Comparison of ENCODE assay signal across 8 cellular contexts in the genomic region with DNA sequence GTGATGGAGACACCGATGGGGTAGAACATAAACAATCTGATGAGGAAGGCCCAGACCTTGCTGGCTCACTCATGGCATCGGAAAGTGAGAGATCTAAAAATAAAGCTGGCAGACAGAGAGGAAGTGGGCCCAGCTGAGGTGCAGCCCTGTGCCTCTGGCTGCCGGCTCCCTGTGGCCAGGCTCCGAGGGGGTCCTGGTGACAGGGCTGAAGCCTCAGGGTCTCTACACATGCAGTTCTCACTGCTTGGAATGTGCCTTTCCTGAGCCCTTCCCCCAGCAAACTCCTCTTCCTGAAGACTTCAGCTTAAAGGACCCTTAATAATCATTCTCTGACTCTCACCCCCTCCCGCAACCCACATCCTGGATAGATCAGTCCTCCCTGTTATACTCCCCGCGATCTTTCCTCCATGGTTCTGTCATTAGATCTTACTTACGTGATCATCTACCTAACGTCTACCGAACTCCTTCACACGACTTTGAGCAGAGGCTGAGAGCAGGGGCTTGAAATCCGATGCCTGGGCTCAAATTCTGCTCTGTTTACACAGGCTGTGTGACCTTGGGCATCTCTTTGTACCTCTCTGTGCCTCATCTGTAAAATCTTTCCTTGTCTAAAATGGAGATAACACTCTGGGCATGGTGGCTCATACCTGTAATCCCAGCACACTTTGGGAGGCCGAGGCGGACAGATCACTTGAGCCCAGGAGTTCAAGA. TPM values are rescaled to one million over a fixed set of nuclear protein-coding genes. Genes with fewer than 3 reads are reported as not detected.
DNase-seq lines count a peak whose midpoint lies in the region; ATAC-seq, FAIRE-seq and TF ChIP-seq lines count a peak whose summit lies in the region.

No MANE protein-coding gene starts in this region.

- H3K27ac ChIP-seq in GM23248 (no peak overlapping the region), RWPE1 (no peak overlapping the region)

- peak overlapping the region; percentile 60 to 79 (median 62) for H3K4me3 Mint-ChIP-seq in T-cell

- no peaks in the 10 kb centered on the region for H3K36me3 Mint-ChIP-seq in T-cell
- H3K36me3 Mint-ChIP-seq in activated naive CD4-positive, alpha-beta T cell treated with anti-CD3 and anti-CD28 coated beads, Interleukin-2, amount 50 U/mL, for 72 hours: peaks cover 0 to 10% of the 10 kb centered on the region in 2 donors

- H3K9ac ChIP-seq in GM23248: no peak overlapping the region

- peak; percentile 40 for DNase-seq in GM12891 (ENCODE audit: insufficient read length, low spot score)
- peak; percentile 41 to 80 (median 62) for DNase-seq in T-cell
- DNase-seq in activated naive CD4-positive, alpha-beta T cell treated with anti-CD3 and anti-CD28 coated beads, Interleukin-2, amount 50 U/mL, for 72 hours (ENCODE audit: low spot score in 2 of 2): peak; percentile 58 to 69
- peak; percentile 56 to 63 for DNase-seq in stimulated activated CD4-positive, alpha-beta T cell treated with anti-CD3 and anti-CD28 coated beads, Interleukin-2, amount 100 ng/mL, for 24 hours
- no peak for DNase-seq in GM23248
- DNase-seq in putamen (ENCODE audit: low spot score): no peak
- no peak for DNase-seq in RWPE1 (ENCODE audit: low spot score)

- no peaks in the 10 kb centered on the region for H3K4me1 ChIP-seq in GM23248 (ENCODE audit: insufficient read depth)

- H3K9me3 Mint-ChIP-seq in T-cell: no peaks in the 10 kb centered on the region
- no peaks in the 10 kb centered on the region for H3K9me3 Mint-ChIP-seq in activated naive CD4-positive, alpha-beta T cell treated with anti-CD3 and anti-CD28 coated beads, Interleukin-2, amount 50 U/mL, for 72 hours

- H3K36me3 ChIP-seq in GM23248 (ENCODE audit: low read depth): no peaks in the 10 kb centered on the region

- ATAC-seq in HG02678 (IDR thresholded peaks at IDR 0.05; ENCODE audit: unreplicated experiment) (peak; percentile 65), T-cell (replicated peaks in 1 of 4) (peak; percentile 90 to 92 (median 92))
- ATAC-seq in activated naive CD4-positive, alpha-beta T cell treated with anti-CD3 and anti-CD28 coated beads, Interleukin-2, amount 50 U/mL, for 72 hours: peak; percentile 90 to 91

- TF ChIP-seq CTCF in RWPE1 (conservative IDR thresholded peaks at IDR 0.05; ENCODE audit: low read depth): no peak

- peak; percentile 28; the same call in 1 of the 2 replicates for TF ChIP-seq POLR2A in GM12891 (IDR thresholded peaks at IDR 0.05; ENCODE audit: low read depth, low read length)

- H3K27ac Mint-ChIP-seq in T-cell: peak overlapping the region; percentile 94
- H3K27ac Mint-ChIP-seq in activated naive CD4-positive, alpha-beta T cell treated with anti-CD3 and anti-CD28 coated beads, Interleukin-2, amount 50 U/mL, for 72 hours: peak overlapping the region; percentile 91 to 94

- no peaks in the 10 kb centered on the region for H3K27me3 Mint-ChIP-seq in T-cell

- H3F3A ChIP-seq in GM23248 (ENCODE audit: insufficient read depth): no peaks in the 10 kb centered on the region

- H3K27me3 ChIP-seq in GM23248 (replicated peaks; ENCODE audit: insufficient read depth): peaks cover 25% of the 10 kb centered on the region; the same call in 1 of the 2 replicates

- CTCF ChIA-PET in T-cell (lab: Charles Lee): interaction anchor here in 1 of 2 donors (0.6 to 1.3 kb wide), 7 partner anchors 17 to 328 kb away, joined by 3 to 6 read pairs (median 3); no protein-coding TSS in a partner anchor
- CTCF ChIA-PET in RWPE1 (lab: Yijun Ruan, JAX): interaction anchor here (0.6 kb wide), 1 partner anchor 221 kb away, joined by 3 read pairs; no protein-coding TSS in a partner anchor

- no peaks in the 10 kb centered on the region for H3K79me2 ChIP-seq in GM23248 (ENCODE audit: insufficient read depth)

- no peaks in the 10 kb centered on the region for H4K20me1 ChIP-seq in GM23248 (ENCODE audit: insufficient read depth)

- POLR2A ChIA-PET in T-cell (lab: Charles Lee) (interaction anchor here in 1 of 2 donors (0.7 to 0.8 kb wide), 2 partner anchors 13 to 17 kb away, joined by 3 to 6 read pairs; no protein-coding TSS in a partner anchor), RWPE1 (lab: Yijun Ruan, JAX; ENCODE audit: low non-redundant PET) (no interaction called here)

- no peaks in the 10 kb centered on the region for H3K9me2 ChIP-seq in GM23248 (ENCODE audit: insufficient read depth)

- H3K4me2 ChIP-seq in GM23248 (ENCODE audit: unreplicated experiment): no peak overlapping the region

- no peak overlapping the region for H3K4me3 ChIP-seq in GM23248

- no peak overlapping the region for H2AFZ ChIP-seq in GM23248

- in situ Hi-C loops in GM23248 (cut with MboI): no loop called here

- no peak for FAIRE-seq in GM12891 (lab: Jason Lieb, UNC)

- H3K9me3 ChIP-seq in GM23248 (ENCODE audit: low read depth): no peaks in the 10 kb centered on the region

- WGBS in GM23248 (ENCODE audit: low coverage in 1 of 2, low lambda C conversion rate in 2 of 2, missing lambda C conversion rate in 2 of 2), 2 experiments: 66 to 70% methylated on average over 14 of the region's 14 CpGs

- H3K4me1 Mint-ChIP-seq in T-cell: peaks cover 29 to 49% (median 42%) of the 10 kb centered on the region in 3 donors

TF ChIP-seq in GM12891, 5 proteins besides CTCF, POLR2A, EP300 and RAD21:
- TF ChIP-seq TAF1 (IDR thresholded peaks at IDR 0.05; ENCODE audit: low read depth, low read length) (no peak), PAX5 (IDR thresholded peaks at IDR 0.05; ENCODE audit: insufficient read depth, low read length, severe bottlenecking) (no peak), SPI1 (IDR thresholded peaks at IDR 0.05; ENCODE audit: low read depth, low read length) (peak; percentile 92), POU2F2 (IDR thresholded peaks at IDR 0.05; ENCODE audit: low read depth, low read length) (no peak)

RNA-seq across cellular contexts. Expression of gene CRB2, which starts 33.1 kb away (rescaled TPM):
- 0.53 TPM for polyA plus RNA-seq in GM12891 (2012; ENCODE audit: low read depth, missing spikeins)
- under 1 TPM in 2 of 5 donors, not detected in 3; 0.09 to 0.20 TPM for total RNA-seq in T-cell
- total RNA-seq in activated naive CD4-positive, alpha-beta T cell treated with anti-CD3 and anti-CD28 coated beads, Interleukin-2, amount 50 U/mL, for 72 hours: under 1 TPM in 1 of 2 donors, not detected in 1; 0.14 TPM
- not detected in 2 replicates for total RNA-seq in GM23248 (2014; rRNA removed; shearing (Covaris generic))
- not detected in 2 replicates for polyA plus RNA-seq in GM23248 (2016; fragmentation: Nextera tagmentation; extraction: Ambion mirVana)

RNA-seq across cellular contexts. Expression of gene STRBP, which starts 54.5 kb away (rescaled TPM):
- polyA plus RNA-seq in GM12891 (2012; ENCODE audit: low read depth, missing spikeins): 53.8 TPM
- total RNA-seq in T-cell: 10 to 100 TPM; 18.6 to 26.9 (median 20.0) TPM
- 10 to 100 TPM; 31.1 to 34.1 TPM for total RNA-seq in activated naive CD4-positive, alpha-beta T cell treated with anti-CD3 and anti-CD28 coated beads, Interleukin-2, amount 50 U/mL, for 72 hours
- 0.51 and 2.5 TPM in 2 replicates for total RNA-seq in GM23248 (2014; rRNA removed; shearing (Covaris generic))
- polyA plus RNA-seq in GM23248 (2016; fragmentation: Nextera tagmentation; extraction: Ambion mirVana): 1.1 and 1.4 TPM in 2 replicates

Comparison
In these comparisons a context has a peak if more than half of its experiments do, and no peak if none do; other contexts are left out.
1. DNase-seq: peak in GM12891 (single experiment), T-cell (34 of 34), activated naive CD4-positive, alpha-beta T cell treated with anti-CD3 and anti-CD28 coated beads, Interleukin-2, amount 50 U/mL, for 72 hours (2 of 2) and stimulated activated CD4-positive, alpha-beta T cell treated with anti-CD3 and anti-CD28 coated beads, Interleukin-2, amount 100 ng/mL, for 24 hours (2 of 2); none in GM23248 (single experiment), putamen (single experiment) and RWPE1 (single experiment).
2. Peak in every context shown above with its lines, with median percentiles within 50 percentile points of each other: ATAC-seq.